Comparison of ENCODE assay signal across 1 cellular context in genomic region chr12:113149361-113150150, GRCh38.
TF ChIP-seq lines count a peak whose summit lies in the region.

Gene CFAP73, plus strand, starts transcription at chr12:113149724. Its CDS starts 134 bp downstream, at chr12:113149858.

TF ChIP-seq in K562, 482 proteins besides CTCF, POLR2A, EP300 and RAD21 (continued from another document):
- TF ChIP-seq ZNF740 (CRISPR knock-in tag; IDR thresholded peaks at IDR 0.05) (peak; percentile 60; the same call in 1 of the 2 replicates), ZNF740 (tag; IDR thresholded peaks at IDR 0.05) (no peak), RFX1 (IDR thresholded peaks at IDR 0.05) (peak; percentile 95), CSDE1 (IDR thresholded peaks at IDR 0.05) (peak in 1 of 2 experiments; percentile 64; a peak in 1 of 4 replicates), ZNF609 (CRISPR knock-in tag; IDR thresholded peaks at IDR 0.05; ENCODE audit: borderline replicate concordance) (0 out of 2 replicates have a peak, but pooled peaks have one; percentile 55), HINFP (tag; conservative IDR thresholded peaks at IDR 0.05; ENCODE audit: low read depth) (no peak), YY1 (IDR thresholded peaks at IDR 0.05; ENCODE audit: borderline replicate concordance in 1 of 3, control insufficient read depth in 1 of 3, extremely low read depth in 1 of 3, insufficient read depth in 3 of 3, insufficient read length in 1 of 3, insufficient replicate concordance in 2 of 3, low read depth in 1 of 3, low read length in 2 of 3) (no peak), EGR1 (conservative IDR thresholded peaks at IDR 0.05) (peak; percentile 69), TFAP4 (CRISPR knock-in tag; IDR thresholded peaks at IDR 0.05; ENCODE audit: borderline replicate concordance) (peak; percentile 56; the same call in 1 of the 2 replicates), FOXK1 (CRISPR knock-in tag; IDR thresholded peaks at IDR 0.05; ENCODE audit: borderline replicate concordance) (0 out of 2 replicates have a peak, but pooled peaks have one; percentile 50), LCOR (CRISPR knock-in tag; IDR thresholded peaks at IDR 0.05) (no peak), RBM25 (IDR thresholded peaks at IDR 0.05; ENCODE audit: low read depth, low read length, severe bottlenecking) (peak; percentile 14), SPI1 (IDR thresholded peaks at IDR 0.05; ENCODE audit: borderline replicate concordance, low read depth, low read length) (no peak), PPARD (CRISPR knock-in tag; IDR thresholded peaks at IDR 0.05) (no peak)
